Comparison of ENCODE assay signal across 14 cellular contexts in the genomic region with DNA sequence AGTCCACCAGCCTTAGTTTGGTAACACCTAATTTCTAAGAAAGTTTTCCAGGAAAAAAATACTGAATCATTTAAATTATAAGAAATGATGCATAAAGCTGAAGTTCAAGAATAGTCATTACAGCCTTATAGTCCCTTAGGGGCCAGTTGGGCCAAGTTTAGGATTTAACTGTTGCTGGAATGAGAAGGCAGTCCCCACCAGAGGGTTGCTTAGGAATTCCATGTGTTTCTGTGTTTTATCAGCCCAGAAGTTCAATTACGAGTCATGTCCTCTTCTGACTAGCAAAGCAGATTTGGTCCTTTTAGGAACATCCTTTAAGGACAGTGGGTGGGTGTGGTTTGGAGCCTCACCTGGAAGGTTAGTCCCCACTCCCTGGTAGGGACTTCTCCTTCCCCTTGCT. TPM values are rescaled to one million over a fixed set of nuclear protein-coding genes. Genes with fewer than 3 reads are reported as not detected.
DNase-seq lines count a peak whose midpoint lies in the region; ATAC-seq and TF ChIP-seq lines count a peak whose summit lies in the region.
"Had no signal": no experiment of that assay in that cellular context is flagged by ENCODE, and none has a peak within 500 bp of the region (broad histone marks: within the 10 kb centered on the region; RNA-seq: fewer than 3 reads in every experiment).

No MANE protein-coding gene starts in this region.

- no peaks in the 10 kb centered on the region for H4K20me1 ChIP-seq in fibroblast of lung (ENCODE audit: control insufficient read depth, extremely low read depth, insufficient read depth, low read length)

- no peak overlapping the region for H2AFZ ChIP-seq in fibroblast of lung (ENCODE audit: low read length)

- DNase-seq in EH (ENCODE audit: low read depth): peak; percentile 58
- DNase-seq in SJSA1 (ENCODE audit: low read depth in 1 of 2, low spot score in 2 of 2): peak in 1 of 2 experiments; percentile 18
- peak; percentile 12 to 30 for DNase-seq in fibroblast of lung (ENCODE audit: low read depth in 2 of 2)
- no peak for DNase-seq in omental fat pad (ENCODE audit: low spot score)
- DNase-seq in SKM-1 (lab: John Stamatoyannopoulos, UW; ENCODE audit: unreplicated experiment): no peak
- no peak for DNase-seq in HuH-7 (ENCODE audit: low spot score)
- DNase-seq: activated CD4-positive, CD25-positive, alpha-beta regulatory T cell; activated CD8-positive, alpha-beta memory T cell treated with anti-CD3 and anti-CD28 coated beads, Interleukin-2, amount 50 U/mL, for 4 hours; NCI-H2107 had no signal

- no peaks in the 10 kb centered on the region for H3K79me2 ChIP-seq in fibroblast of lung (ENCODE audit: control insufficient read depth, insufficient read depth, low read length)

- H3K36me3 ChIP-seq in SJSA1 (peaks cover 4% of the 10 kb centered on the region; the same call in 1 of the 2 replicates), fibroblast of lung (ENCODE audit: control insufficient read depth, insufficient read depth, low read length) (no peaks in the 10 kb centered on the region)

- no peak for TF ChIP-seq CTCF in fibroblast of lung (conservative IDR thresholded peaks at IDR 0.05 in 1 of 2, IDR thresholded peaks at IDR 0.05 in 1 of 2; ENCODE audit: low read depth in 1 of 2, low read length in 2 of 2)
- no peak for TF ChIP-seq CTCF in omental fat pad (IDR thresholded peaks at IDR 0.05)

- H3K27me3 ChIP-seq in SJSA1 (replicated peaks) (no peaks in the 10 kb centered on the region), fibroblast of lung (ENCODE audit: control insufficient read depth, insufficient read depth, low read length) (no peaks in the 10 kb centered on the region)
- H3K27me3 ChIP-seq: foreskin keratinocyte had no signal

- H3K27ac ChIP-seq in SJSA1 (peak overlapping the region; percentile 62), fibroblast of lung (ENCODE audit: insufficient read depth, low read length) (peak overlapping the region; percentile 29)
- H3K27ac ChIP-seq: foreskin keratinocyte had no signal

- no peak overlapping the region for H3K4me2 ChIP-seq in fibroblast of lung (ENCODE audit: extremely low read depth, insufficient read depth, low read length)

- ATAC-seq in omental fat pad (ENCODE audit: low FRiP score) (peak; percentile 60), GM19463 (IDR thresholded peaks at IDR 0.05; ENCODE audit: unreplicated experiment) (no peak), GM21526 (IDR thresholded peaks at IDR 0.05; ENCODE audit: low FRiP score, unreplicated experiment) (no peak)
- ATAC-seq: activated naive CD4-positive, alpha-beta T cell treated with anti-CD3 and anti-CD28 coated beads, Interleukin-2, amount 50 U/mL, for 72 hours; foreskin keratinocyte had no signal

- no peaks in the 10 kb centered on the region for H3K9me3 ChIP-seq in SJSA1 (replicated peaks)
- no peaks in the 10 kb centered on the region for H3K9me3 ChIP-seq in fibroblast of lung (ENCODE audit: control insufficient read depth, insufficient read depth, low read depth, low read length)

- no peak overlapping the region for H3K4me3 ChIP-seq in SJSA1
- H3K4me3 ChIP-seq in fibroblast of lung (replicated peaks in 1 of 4; ENCODE audit: control extremely low read depth in 1 of 4, insufficient read depth in 1 of 4, low read depth in 3 of 4, low read length in 4 of 4): no peak overlapping the region

- peaks cover 31% of the 10 kb centered on the region for H3K4me1 ChIP-seq in SJSA1 (replicated peaks)
- H3K4me1 ChIP-seq in fibroblast of lung (ENCODE audit: control insufficient read depth, extremely low read depth, insufficient read depth, low read length): no peaks in the 10 kb centered on the region

- no peak overlapping the region for H3K9ac ChIP-seq in fibroblast of lung (ENCODE audit: insufficient read depth, low read length)

RNA-seq across cellular contexts. Expression of a gene that starts 57.0 kb away (rescaled TPM):
- not detected in 2 replicates for total RNA-seq in SJSA1 (2014; rRNA removed; shearing (Covaris generic))
- total RNA-seq in fibroblast of lung (0.77 and 1.3 TPM in 2 replicates), omental fat pad (under 1 TPM in 2 of 4 donors, not detected in 2; 0.24 to 0.56 TPM)
- polyA plus RNA-seq in fibroblast of lung: 0.05 and 0.08 TPM in 2 replicates
- 0.08 and 0.12 TPM in 2 replicates for polyA plus RNA-seq in fibroblast of lung (2012)
- polyA minus RNA-seq in fibroblast of lung (ENCODE audit: low replicate concordance): 0.37 TPM in 1 of 2 replicates, not detected in the other
- total RNA-seq: activated naive CD4-positive, alpha-beta T cell treated with anti-CD3 and anti-CD28 coated beads, Interleukin-2, amount 50 U/mL, for 72 hours had no signal
- polyA plus RNA-seq: BJ had no signal

Comparison
In these comparisons a context has a peak if more than half of its experiments do, and no peak if none do; other contexts are left out.
1. DNase-seq: peak in EH (single experiment) and fibroblast of lung (2 of 2); none in omental fat pad (single experiment), SKM-1 (single experiment) and HuH-7 (single experiment).